ENCODE assay signal across 15 cellular contexts in the genomic region with DNA sequence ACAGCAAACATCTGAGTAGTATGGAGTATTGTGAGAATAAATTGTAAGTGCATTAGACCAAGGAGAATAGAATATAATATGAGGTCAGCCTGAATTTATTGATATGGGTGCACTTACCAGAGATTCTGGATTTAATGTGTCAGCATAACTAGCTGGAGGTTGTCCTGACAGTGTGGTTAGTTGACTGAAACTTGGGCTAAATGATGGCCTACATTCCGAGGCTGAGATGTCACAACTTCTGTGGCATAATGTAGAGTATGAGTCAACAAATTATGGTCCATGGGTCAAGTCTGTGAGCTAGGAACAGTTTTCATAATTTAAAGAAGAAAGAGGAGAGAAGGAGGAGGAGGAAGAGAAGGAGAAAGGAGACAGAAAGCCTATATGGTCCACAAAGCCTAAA.
DNase-seq lines count a peak whose midpoint lies in the region; ATAC-seq, FAIRE-seq and TF ChIP-seq lines count a peak whose summit lies in the region.
"Had no signal": no experiment of that assay in that cellular context is flagged by ENCODE, and none has a peak within 500 bp of the region (broad histone marks: within the 10 kb centered on the region; RNA-seq: fewer than 3 reads in every experiment).

No MANE protein-coding gene starts in this region.

- H3K4me3 ChIP-seq in A549 (no peak overlapping the region), astrocyte (ENCODE audit: insufficient read depth, low read depth, low read length) (no peak overlapping the region), prostate gland (no peak overlapping the region)
- H3K4me3 ChIP-seq: left ventricle myocardium inferior had no signal

- no peak overlapping the region for H3K4me3 Mint-ChIP-seq in astrocyte (ENCODE audit: unreplicated experiment)
- H3K4me3 Mint-ChIP-seq: central memory CD8-positive, alpha-beta T cell had no signal

- H3K36me3 ChIP-seq in astrocyte (ENCODE audit: insufficient read depth, low read length) (no peaks in the 10 kb centered on the region), prostate gland (no peaks in the 10 kb centered on the region)
- H3K36me3 ChIP-seq: left ventricle myocardium inferior, neutrophil had no signal

- intact Hi-C loops in prostate gland (cut with DNase I) = no loop called here

- no peaks in the 10 kb centered on the region for H3K79me2 ChIP-seq in astrocyte (ENCODE audit: insufficient read depth, low read length)

- peak overlapping the region; percentile 38 for H3K9ac ChIP-seq in astrocyte (ENCODE audit: low read length)

- H3K4me1 ChIP-seq in A549 (peaks cover 11% of the 10 kb centered on the region; the same call in 2 of the 3 replicates), astrocyte (ENCODE audit: insufficient read depth, low read length) (peaks cover 19% of the 10 kb centered on the region), prostate gland (replicated peaks) (no peaks in the 10 kb centered on the region)

- WGBS in A549 (ENCODE audit: missing lambda C conversion rate) = 19% methylated on average over 1 of the region's 1 CpG
- WGBS in prostate gland = 97% methylated on average over 1 of the region's 1 CpG

- no peaks in the 10 kb centered on the region for H3K27me3 ChIP-seq in astrocyte (ENCODE audit: insufficient read depth, low read length)
- H3K27me3 ChIP-seq in prostate gland (replicated peaks; ENCODE audit: insufficient read depth) = no peaks in the 10 kb centered on the region
- H3K27me3 ChIP-seq: neutrophil had no signal

- H3K9me3 ChIP-seq in A549 (no peaks in the 10 kb centered on the region), astrocyte (ENCODE audit: insufficient read depth, low read depth, low read length) (no peaks in the 10 kb centered on the region), prostate gland (no peaks in the 10 kb centered on the region)
- H3K9me3 ChIP-seq: left ventricle myocardium inferior, neutrophil had no signal

- CTCF ChIA-PET in A549 (lab: Yijun Ruan, JAX) = interaction anchor here (1.3 to 2.1 kb wide), 2 partner anchors 58 to 803 kb away, joined by 3 to 8 read pairs; no protein-coding TSS in a partner anchor

- H3K4me2 ChIP-seq in A549 = peak overlapping the region; percentile 14; the same call in 2 of the 3 replicates
- peak overlapping the region; percentile 63 for H3K4me2 ChIP-seq in astrocyte (ENCODE audit: low read length)

- no peak for TF ChIP-seq RAD21 in A549 (conservative IDR thresholded peaks at IDR 0.05 in 1 of 2, IDR thresholded peaks at IDR 0.05 in 1 of 2)

- no peak for TF ChIP-seq POLR2A in A549 (IDR thresholded peaks at IDR 0.05; ENCODE audit: low read length)
- no peak for TF ChIP-seq POLR2A in prostate gland (IDR thresholded peaks at IDR 0.05)

- peaks cover 19% of the 10 kb centered on the region for H3K4me1 Mint-ChIP-seq in astrocyte (ENCODE audit: low read depth, unreplicated experiment)
- H3K4me1 Mint-ChIP-seq: central memory CD8-positive, alpha-beta T cell had no signal

- TF ChIP-seq EP300 in A549 (IDR thresholded peaks at IDR 0.05) = no peak

- peak in 1 of 2 experiments; percentile 49; a peak in 2 of 6 replicates for ATAC-seq in A549

- H3K9me3 Mint-ChIP-seq in astrocyte (ENCODE audit: unreplicated experiment) = peaks cover 1% of the 10 kb centered on the region
- H3K9me3 Mint-ChIP-seq: central memory CD8-positive, alpha-beta T cell had no signal

- H4K20me1 ChIP-seq in astrocyte (ENCODE audit: insufficient read depth, low read length) = no peaks in the 10 kb centered on the region

- DNase-seq in A549 (ENCODE audit: low read depth in 1 of 2, low spot score in 1 of 2) (peak in 1 of 2 experiments; percentile 15), HTR-8/SVneo (ENCODE audit: insufficient read length, low spot score) (no peak), astrocyte (ENCODE audit: low read depth) (peak; percentile 90), kidney tubule cell (ENCODE audit: low spot score) (peak; percentile 78), SW 1271 (lab: John Stamatoyannopoulos, UW) (no peak), GM10266 (ENCODE audit: extremely low spot score) (no peak), prostate gland (ENCODE audit: low spot score) (no peak), HUDEP-2 (lab: John Stamatoyannopoulos, UW; ENCODE audit: unreplicated experiment in 76 of 76) (no peak)
- DNase-seq: DND-41, foreskin melanocyte, left ventricle myocardium inferior, NCI-H2029, RPMI8226 had no signal

- H3K27ac ChIP-seq in A549 = no peak overlapping the region
- H3K27ac ChIP-seq in astrocyte (ENCODE audit: low read depth, low read length) = peak overlapping the region; percentile 72
- H3K27ac ChIP-seq in prostate gland = peak overlapping the region in 1 of 2 donors; percentile 2
- H3K27ac ChIP-seq: left ventricle myocardium inferior, neutrophil had no signal

- no peak for FAIRE-seq in A549 (lab: Jason Lieb, UNC)
- FAIRE-seq in HTR-8/SVneo (lab: Jason Lieb, UNC) = peak; percentile 71
- peak; percentile 79 for FAIRE-seq in astrocyte (lab: Jason Lieb, UNC)

- POLR2A ChIA-PET in A549 (lab: Yijun Ruan, JAX) = no interaction called here

- TF ChIP-seq CTCF in A549 (IDR thresholded peaks at IDR 0.05) = no peak
- no peak for TF ChIP-seq CTCF in astrocyte (IDR thresholded peaks at IDR 0.05; ENCODE audit: insufficient read depth, low read depth, low read length)
- TF ChIP-seq CTCF in GM10266 (IDR thresholded peaks at IDR 0.05; ENCODE audit: control insufficient read depth, insufficient read depth, low read depth, missing control alignments) = no peak
- TF ChIP-seq CTCF in prostate gland (IDR thresholded peaks at IDR 0.05) = no peak

- H3K27me3 Mint-ChIP-seq in astrocyte (ENCODE audit: low read depth, unreplicated experiment) = no peaks in the 10 kb centered on the region

- peak overlapping the region; percentile 56 for H3K27ac Mint-ChIP-seq in astrocyte (ENCODE audit: unreplicated experiment)

- H3K36me3 Mint-ChIP-seq in astrocyte (ENCODE audit: low read depth, unreplicated experiment) = no peaks in the 10 kb centered on the region

- no peak overlapping the region for H2AFZ ChIP-seq in astrocyte (ENCODE audit: low read depth, low read length)

TF ChIP-seq in A549, 52 proteins besides CTCF, POLR2A, EP300 and RAD21:
- TF ChIP-seq POLR2AphosphoS2 (conservative IDR thresholded peaks at IDR 0.05; ENCODE audit: low read length) (no peak), MAFK (IDR thresholded peaks at IDR 0.05; ENCODE audit: partially characterized antibody) (peak; percentile 72), CHD4 (IDR thresholded peaks at IDR 0.05; ENCODE audit: borderline replicate concordance) (no peak)
- TF ChIP-seq, protein P1, sequence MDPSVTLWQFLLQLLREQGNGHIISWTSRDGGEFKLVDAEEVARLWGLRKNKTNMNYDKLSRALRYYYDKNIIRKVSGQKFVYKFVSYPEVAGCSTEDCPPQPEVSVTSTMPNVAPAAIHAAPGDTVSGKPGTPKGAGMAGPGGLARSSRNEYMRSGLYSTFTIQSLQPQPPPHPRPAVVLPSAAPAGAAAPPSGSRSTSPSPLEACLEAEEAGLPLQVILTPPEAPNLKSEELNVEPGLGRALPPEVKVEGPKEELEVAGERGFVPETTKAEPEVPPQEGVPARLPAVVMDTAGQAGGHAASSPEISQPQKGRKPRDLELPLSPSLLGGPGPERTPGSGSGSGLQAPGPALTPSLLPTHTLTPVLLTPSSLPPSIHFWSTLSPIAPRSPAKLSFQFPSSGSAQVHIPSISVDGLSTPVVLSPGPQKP (IDR thresholded peaks at IDR 0.05; ENCODE audit: low read depth, low read length) = no peak

Comparison
In these comparisons a context has a peak if more than half of its experiments do, and no peak if none do; other contexts are left out.
1. DNase-seq: peak in astrocyte (single experiment) and kidney tubule cell (single experiment); none in HTR-8/SVneo (single experiment), SW 1271 (0 of 2), GM10266 (single experiment), prostate gland (single experiment) and HUDEP-2 (0 of 76).